Comparison of ENCODE assay signal across 21 cellular contexts in the genomic region with DNA sequence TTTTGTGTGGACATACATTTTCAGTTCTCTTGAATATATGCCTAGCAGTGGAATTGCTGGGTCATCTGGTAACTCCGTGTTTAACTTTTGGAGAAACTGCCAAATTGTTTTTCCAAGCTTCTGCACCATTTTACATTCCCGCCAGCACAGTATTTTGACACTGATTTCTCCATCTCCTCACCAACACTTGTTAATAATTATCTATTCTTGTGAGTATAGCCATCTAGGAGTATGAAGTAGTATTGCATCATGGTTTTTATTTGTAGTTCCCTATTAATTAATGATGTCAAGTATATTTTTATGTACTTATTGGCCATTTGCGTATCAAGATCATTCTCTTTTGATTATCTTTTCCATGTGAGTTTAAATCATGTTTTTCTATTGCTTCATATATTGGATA. TPM values are rescaled to one million over a fixed set of nuclear protein-coding genes. Genes with fewer than 3 reads are reported as not detected.
DNase-seq lines count a peak whose midpoint lies in the region; ATAC-seq, FAIRE-seq and TF ChIP-seq lines count a peak whose summit lies in the region.
"Had no signal": no experiment of that assay in that cellular context is flagged by ENCODE, and none has a peak within 500 bp of the region (broad histone marks: within the 10 kb centered on the region; RNA-seq: fewer than 3 reads in every experiment).

No MANE protein-coding gene starts in this region.

- H3K27ac ChIP-seq in IMR-90 (ENCODE audit: insufficient read depth, low read length) (no peak overlapping the region), K562 (ENCODE audit: extremely low read depth, low read depth, low read length) (no peak overlapping the region), liver (ENCODE audit: low read depth in 1 of 2, low read length in 2 of 2) (no peak overlapping the region)
- H3K27ac ChIP-seq: GM23248 had no signal

- no peaks in the 10 kb centered on the region for H3K36me3 ChIP-seq in IMR-90 (ENCODE audit: control insufficient read depth, insufficient read depth, low read length)
- H3K36me3 ChIP-seq in K562 (ENCODE audit: control insufficient read depth, insufficient read depth, low read length), result peaks cover 18% of the 10 kb centered on the region; the same call in 1 of the 3 replicates
- no peaks in the 10 kb centered on the region for H3K36me3 ChIP-seq in liver (ENCODE audit: control insufficient read depth in 4 of 4, insufficient read depth in 3 of 4, low read depth in 1 of 4, low read length in 3 of 4)

- no peak overlapping the region for H4K91ac ChIP-seq in IMR-90 (ENCODE audit: insufficient read depth, low read depth, low read length)

- no peaks in the 10 kb centered on the region for H3K9me3 ChIP-seq in IMR-90 (ENCODE audit: control insufficient read depth, insufficient read depth, low read length)
- H3K9me3 ChIP-seq in K562 (replicated peaks; ENCODE audit: control insufficient read depth, insufficient read depth, low read depth, low read length), result no peaks in the 10 kb centered on the region
- no peaks in the 10 kb centered on the region for H3K9me3 ChIP-seq in liver (ENCODE audit: control insufficient read depth in 4 of 4, low read length in 3 of 4)

- POLR2A ChIA-PET in IMR-90 (lab: Charles Lee; ENCODE audit: unreplicated experiment), result no interaction called here
- POLR2A ChIA-PET in K562 (lab: Yijun Ruan, JAX), result interaction anchor here (1.6 kb wide), 1 partner anchor 8 kb away, joined by 4 read pairs; no protein-coding TSS in a partner anchor

- TF ChIP-seq POLR2A in IMR-90 (IDR thresholded peaks at IDR 0.05; ENCODE audit: low read depth, low read length) (no peak), K562 (conservative IDR thresholded peaks at IDR 0.05) (no peak)

- H4K8ac ChIP-seq in IMR-90 (ENCODE audit: low read depth in 2 of 2, low read length in 2 of 2), result no peak overlapping the region

- peaks cover 3 to 19% of the 10 kb centered on the region in 2 experiments; a peak in 3 of 4 replicates for H3K79me1 ChIP-seq in IMR-90 (ENCODE audit: low read depth in 1 of 2, low read length in 2 of 2)

- in situ Hi-C loops in IMR-90 (cut with MboI; ENCODE audit: low sequenced_read_pairs) (no loop called here), K562 (cut with MboI) (no loop called here)

- no peak overlapping the region for H3K23ac ChIP-seq in IMR-90 (ENCODE audit: low read depth, low read length)

- no peak overlapping the region for H2AFZ ChIP-seq in IMR-90 (replicated peaks; ENCODE audit: low read length, poor library complexity)
- H2AFZ ChIP-seq in K562 (ENCODE audit: low read depth, low read length), result no peak overlapping the region
- H2AFZ ChIP-seq: GM23248 had no signal

- DNase-seq in IMR-90 (no peak), K562 (ENCODE audit: extremely low read depth in 1 of 4, low spot score in 3 of 4) (no peak), UCSD-AML1 (lab: John Stamatoyannopoulos, UW; ENCODE audit: unreplicated experiment) (no peak), NCI-H2107 (lab: John Stamatoyannopoulos, UW) (no peak)
- DNase-seq: 8988T; C1 segment of cervical spinal cord; Calu3; CD4-positive, alpha-beta memory T cell; COR-L47; DMS53; DMS79 treated with DMSO at 0.1 percent for 48 hours; GF-D8; GM23248; H7; HCEC 1CT had no signal

- no peak overlapping the region for H2AK9ac ChIP-seq in IMR-90 (replicated peaks; ENCODE audit: low read depth, low read length, poor library complexity)

- no peak overlapping the region for H3K4ac ChIP-seq in IMR-90 (ENCODE audit: low read depth, low read length)

- H3K27me3 ChIP-seq in IMR-90 (ENCODE audit: control insufficient read depth, insufficient read depth, low read length), result no peaks in the 10 kb centered on the region
- no peaks in the 10 kb centered on the region for H3K27me3 ChIP-seq in K562 (ENCODE audit: control insufficient read depth in 2 of 2, insufficient read depth in 2 of 2, low read length in 2 of 2)
- H3K27me3 ChIP-seq in liver (ENCODE audit: control insufficient read depth in 4 of 4, insufficient read depth in 4 of 4, low read length in 3 of 4), result no peaks in the 10 kb centered on the region

- TF ChIP-seq EP300 in K562 (IDR thresholded peaks at IDR 0.05; ENCODE audit: low read length), result no peak

- no peak overlapping the region for H3K56ac ChIP-seq in IMR-90 (ENCODE audit: extremely low read depth, insufficient read depth, low read length)

- H3K9me1 ChIP-seq in IMR-90 (ENCODE audit: insufficient read depth, low read length) (no peaks in the 10 kb centered on the region), K562 (ENCODE audit: control insufficient read depth, insufficient read depth, low read length) (no peaks in the 10 kb centered on the region)

- dilution Hi-C loops in IMR-90 (cut with HindIII; ENCODE audit: low sequenced_read_pairs, unreplicated experiment), result no loop called here

- no peaks in the 10 kb centered on the region for H3K4me1 ChIP-seq in IMR-90 (ENCODE audit: control insufficient read depth, insufficient read depth, low read length)
- no peaks in the 10 kb centered on the region for H3K4me1 ChIP-seq in K562 (replicated peaks in 1 of 2; ENCODE audit: control insufficient read depth in 2 of 2, insufficient read depth in 2 of 2, low read length in 2 of 2)
- no peaks in the 10 kb centered on the region for H3K4me1 ChIP-seq in liver (ENCODE audit: control insufficient read depth in 4 of 4, insufficient read depth in 4 of 4, low read length in 3 of 4)

- H3K4me3 ChIP-seq in IMR-90 (ENCODE audit: insufficient read depth, low read depth, low read length) (no peak overlapping the region), K562 (no peak overlapping the region), liver (ENCODE audit: low read depth in 1 of 3, low read length in 3 of 3) (no peak overlapping the region)
- H3K4me3 ChIP-seq: GM23248 had no signal

- H2AK5ac ChIP-seq in IMR-90 (ENCODE audit: low read depth, low read length), result no peak overlapping the region

- H3K4me2 ChIP-seq in IMR-90 (ENCODE audit: low read depth, low read length) (no peak overlapping the region), K562 (ENCODE audit: insufficient read depth, low read length) (no peak overlapping the region)

- no peak overlapping the region for H2BK15ac ChIP-seq in IMR-90 (ENCODE audit: low read depth, low read length)

- no CpG with 5 or more reads among the region's 3 CpGs for WGBS in IMR-90 (ENCODE audit: extremely low coverage in 2 of 2, insufficient read length in 1 of 2), 2 experiments
- WGBS in K562 (ENCODE audit: insufficient coverage, low coverage, missing lambda C conversion rate), result 84% methylated on average over 3 of the region's 3 CpGs
- 39% methylated on average over 3 of the region's 3 CpGs for WGBS in liver

- no peak overlapping the region for H2BK120ac ChIP-seq in IMR-90 (ENCODE audit: low read depth, low read length)

- no peak overlapping the region for H3K14ac ChIP-seq in IMR-90 (replicated peaks; ENCODE audit: low read depth, low read length)

- CTCF ChIA-PET in IMR-90 (lab: Yijun Ruan, JAX) (no interaction called here), K562 (lab: Yijun Ruan, JAX; ENCODE audit: low intra/inter-chr PET ratio) (no interaction called here)

- no peaks in the 10 kb centered on the region for H3K79me2 ChIP-seq in K562 (ENCODE audit: control insufficient read depth, insufficient read depth, low read length)

- H2BK20ac ChIP-seq in IMR-90 (ENCODE audit: low read depth, low read length), result no peak overlapping the region

- H3K9ac ChIP-seq in IMR-90 (ENCODE audit: low read depth, low read length), result no peak overlapping the region
- H3K9ac ChIP-seq in K562 (ENCODE audit: insufficient read depth in 1 of 2, low read depth in 2 of 2, low read length in 2 of 2), result no peak overlapping the region
- H3K9ac ChIP-seq in liver (ENCODE audit: low read depth in 1 of 2, low read length in 2 of 2), result no peak overlapping the region
- H3K9ac ChIP-seq: GM23248 had no signal

- no peak overlapping the region for H2BK5ac ChIP-seq in IMR-90 (ENCODE audit: low read depth, low read length, poor library complexity, severe bottlenecking)

- H3K18ac ChIP-seq in IMR-90 (ENCODE audit: low read depth, low read length), result no peak overlapping the region

- ATAC-seq in IMR-90 (ENCODE audit: low read depth), result no peak
- ATAC-seq in K562, result no peak
- ATAC-seq in HG03175 (IDR thresholded peaks at IDR 0.05; ENCODE audit: unreplicated experiment), result no peak
- ATAC-seq in HG03460 (IDR thresholded peaks at IDR 0.05; ENCODE audit: unreplicated experiment), result no peak

- H4K20me1 ChIP-seq in IMR-90 (ENCODE audit: insufficient read depth, low read length) (no peaks in the 10 kb centered on the region), K562 (replicated peaks; ENCODE audit: control insufficient read depth, insufficient read depth, low read length) (no peaks in the 10 kb centered on the region)

- TF ChIP-seq RAD21 in IMR-90 (IDR thresholded peaks at IDR 0.05; ENCODE audit: low read length), result no peak
- TF ChIP-seq RAD21 in K562 (CRISPR knock-in tag; conservative IDR thresholded peaks at IDR 0.05 in 1 of 2, IDR thresholded peaks at IDR 0.05 in 1 of 2), result no peak
- peak; percentile 4 to 27 for TF ChIP-seq RAD21 in liver (IDR thresholded peaks at IDR 0.05)

- TF ChIP-seq CTCF in IMR-90 (conservative IDR thresholded peaks at IDR 0.05; ENCODE audit: low read depth, low read length), result no peak
- no peak for TF ChIP-seq CTCF in K562 (IDR thresholded peaks at IDR 0.05 in 2 of 3, conservative IDR thresholded peaks at IDR 0.05 in 1 of 3; ENCODE audit: insufficient read depth in 2 of 3, low read depth in 1 of 3, low read length in 3 of 3)
- no peak for TF ChIP-seq CTCF in liver (IDR thresholded peaks at IDR 0.05; ENCODE audit: low read depth, low read length, missing input control)

- no TSS peak for BruUV-seq in IMR-90 (replicated peaks; lab: Mats Ljungman, UMichigan)
- BruUV-seq in K562 (replicated peaks; lab: Mats Ljungman, UMichigan), result no TSS peak

- no peak overlapping the region for H4K5ac ChIP-seq in IMR-90 (ENCODE audit: low read depth, low read length)

- intact Hi-C loops in IMR-90 (cut with micrococcal nuclease), result no loop called here
- intact Hi-C loops in K562 (cut with micrococcal nuclease), result no loop called here

- FAIRE-seq in K562 (lab: Jason Lieb, UNC), result no peak
- FAIRE-seq: GM12892, H1 had no signal

RNA-seq across cellular contexts. Expression of gene AOX1, which starts 17.9 kb away (rescaled TPM):
- 57.2 and 59.9 TPM in 2 replicates for total RNA-seq in IMR-90 (2012; rRNA removed)
- polyA plus RNA-seq in IMR-90 (2012; rRNA removed), result 18.7 and 21.7 TPM in 2 replicates
- 6.1 and 8.5 TPM in 2 replicates for polyA plus RNA-seq in IMR-90 (2012; cell fraction: cytosol; rRNA removed)
- 1.6 and 13.0 TPM in 2 replicates for polyA plus RNA-seq in IMR-90 (2012; cell fraction: nucleus; rRNA removed; ENCODE audit: low replicate concordance)
- total RNA-seq in K562 (2011; cell fraction: chromatin; rRNA removed; ENCODE audit: low replicate concordance), result not detected in 2 replicates
- 0.92 TPM in 1 of 2 replicates, not detected in the other for total RNA-seq in K562 (2011; cell fraction: nucleolus; rRNA removed)
- not detected in 2 replicates for total RNA-seq in K562 (2011; cell fraction: nucleoplasm; rRNA removed)
- 0.16 TPM in 1 of 2 replicates, not detected in the other for total RNA-seq in K562 (2014; rRNA removed)
- total RNA-seq in K562 (2014; rRNA removed; fragmentation: Illumina TruSeq; extraction: Trizol), result not detected in 2 replicates
- not detected in 2 replicates for total RNA-seq in K562 (2015; rRNA removed; fragmentation: Illumina TruSeq; extraction: Trizol)
- 0.55 and 0.69 TPM in 2 replicates for total RNA-seq in K562 (2021)
- 0.10 and 0.20 TPM in 2 replicates for polyA plus RNA-seq in K562 (2011; rRNA removed)
- polyA plus RNA-seq in K562 (2011; cell fraction: cytosol; rRNA removed), result 0.06 and 0.55 TPM in 2 replicates
- polyA plus RNA-seq in K562 (2011; cell fraction: nucleus; rRNA removed), result 0.23 and 0.37 TPM in 2 replicates
- 0.05 TPM in 1 of 2 replicates, not detected in the other for polyA plus RNA-seq in K562 (2012)
- polyA plus RNA-seq in K562 (2014; fragmentation: Illumina TruSeq; extraction: Trizol), result not detected in 2 replicates
- polyA plus RNA-seq in K562 (2014; fragmentation: Nextera tagmentation; extraction: Ambion mirVana), result under 1 TPM in 1 of 2 experiments, not detected in 1; 0.20 TPM
- polyA plus RNA-seq in K562 (2014; rRNA removed), result not detected in 2 replicates
- 0.04 and 0.63 TPM in 2 replicates for polyA minus RNA-seq in K562 (2011; rRNA and poly(A)+ RNA removed)
- polyA minus RNA-seq in K562 (2011; cell fraction: cytosol; rRNA and poly(A)+ RNA removed), result 0.73 TPM in 1 of 2 replicates, not detected in the other
- polyA minus RNA-seq in K562 (2011; cell fraction: nucleus; rRNA and poly(A)+ RNA removed), result 0.11 and 0.13 TPM in 2 replicates
- total RNA-seq in liver, result 1,000 to 10,000 TPM in 1 of 2 donors, 1 to 10 TPM in 1; 9.9 to 1,131 TPM
- 100 to 1,000 TPM; 245 to 727 TPM for polyA plus RNA-seq in liver
- total RNA-seq: CD4-positive, alpha-beta memory T cell; G401 had no signal
- polyA plus RNA-seq: CD4-positive, alpha-beta memory T cell had no signal

RNA-seq across cellular contexts. Expression of gene SGO2, which starts 41.9 kb away (rescaled TPM):
- 6.3 and 16.9 TPM in 2 replicates for total RNA-seq in IMR-90 (2012; rRNA removed)
- polyA plus RNA-seq in IMR-90 (2012; rRNA removed), result 4.7 and 5.4 TPM in 2 replicates
- 0.20 and 0.66 TPM in 2 replicates for polyA plus RNA-seq in IMR-90 (2012; cell fraction: cytosol; rRNA removed)
- polyA plus RNA-seq in IMR-90 (2012; cell fraction: nucleus; rRNA removed; ENCODE audit: low replicate concordance), result 0.16 and 1.2 TPM in 2 replicates
- 18.0 and 69.2 TPM in 2 replicates for total RNA-seq in K562 (2011; cell fraction: chromatin; rRNA removed; ENCODE audit: low replicate concordance)
- 7.3 and 13.6 TPM in 2 replicates for total RNA-seq in K562 (2011; cell fraction: nucleolus; rRNA removed)
- total RNA-seq in K562 (2011; cell fraction: nucleoplasm; rRNA removed), result 30.3 and 46.7 TPM in 2 replicates
- total RNA-seq in K562 (2014; rRNA removed), result 13.7 and 14.5 TPM in 2 replicates
- 16.6 and 20.0 TPM in 2 replicates for total RNA-seq in K562 (2014; rRNA removed; fragmentation: Illumina TruSeq; extraction: Trizol)
- 15.6 and 16.3 TPM in 2 replicates for total RNA-seq in K562 (2015; rRNA removed; fragmentation: Illumina TruSeq; extraction: Trizol)
- total RNA-seq in K562 (2021), result 17.1 and 17.3 TPM in 2 replicates
- polyA plus RNA-seq in K562 (2011; rRNA removed), result 17.6 and 24.9 TPM in 2 replicates
- 1.2 and 3.1 TPM in 2 replicates for polyA plus RNA-seq in K562 (2011; cell fraction: cytosol; rRNA removed)
- 7.8 and 10.8 TPM in 2 replicates for polyA plus RNA-seq in K562 (2011; cell fraction: nucleus; rRNA removed)
- polyA plus RNA-seq in K562 (2012), result 12.6 and 13.1 TPM in 2 replicates
- polyA plus RNA-seq in K562 (2014; fragmentation: Illumina TruSeq; extraction: Trizol), result 20.0 and 25.9 TPM in 2 replicates
- polyA plus RNA-seq in K562 (2014; fragmentation: Nextera tagmentation; extraction: Ambion mirVana), result 10 to 100 TPM; 15.0 to 18.4 TPM
- polyA plus RNA-seq in K562 (2014; rRNA removed), result 14.6 and 16.3 TPM in 2 replicates
- 33.6 and 40.4 TPM in 2 replicates for polyA minus RNA-seq in K562 (2011; rRNA and poly(A)+ RNA removed)
- polyA minus RNA-seq in K562 (2011; cell fraction: cytosol; rRNA and poly(A)+ RNA removed), result 7.1 and 10.0 TPM in 2 replicates
- 29.9 and 41.8 TPM in 2 replicates for polyA minus RNA-seq in K562 (2011; cell fraction: nucleus; rRNA and poly(A)+ RNA removed)
- 10 to 100 TPM in 1 of 2 donors, under 1 TPM in 1; 0.67 to 14.9 TPM for total RNA-seq in liver
- polyA plus RNA-seq in liver, result under 1 TPM; 0.58 to 0.88 TPM

RNA-seq across cellular contexts. Expression of gene KCTD18, which starts 58.1 kb away (rescaled TPM):
- total RNA-seq in IMR-90 (2012; rRNA removed), result 10.4 and 12.8 TPM in 2 replicates
- 6.7 and 7.1 TPM in 2 replicates for polyA plus RNA-seq in IMR-90 (2012; rRNA removed)
- 3.7 and 4.3 TPM in 2 replicates for polyA plus RNA-seq in IMR-90 (2012; cell fraction: cytosol; rRNA removed)
- 5.6 and 8.1 TPM in 2 replicates for polyA plus RNA-seq in IMR-90 (2012; cell fraction: nucleus; rRNA removed; ENCODE audit: low replicate concordance)
- 2.0 and 4.0 TPM in 2 replicates for total RNA-seq in K562 (2011; cell fraction: chromatin; rRNA removed; ENCODE audit: low replicate concordance)
- 1.3 and 1.6 TPM in 2 replicates for total RNA-seq in K562 (2011; cell fraction: nucleolus; rRNA removed)
- 2.7 and 3.4 TPM in 2 replicates for total RNA-seq in K562 (2011; cell fraction: nucleoplasm; rRNA removed)
- total RNA-seq in K562 (2014; rRNA removed), result 4.2 and 4.3 TPM in 2 replicates
- 4.4 and 4.9 TPM in 2 replicates for total RNA-seq in K562 (2014; rRNA removed; fragmentation: Illumina TruSeq; extraction: Trizol)
- total RNA-seq in K562 (2015; rRNA removed; fragmentation: Illumina TruSeq; extraction: Trizol), result 4.6 and 5.4 TPM in 2 replicates
- total RNA-seq in K562 (2021), result 3.0 and 3.8 TPM in 2 replicates
- polyA plus RNA-seq in K562 (2011; rRNA removed), result 2.6 and 3.2 TPM in 2 replicates
- 1.6 and 1.8 TPM in 2 replicates for polyA plus RNA-seq in K562 (2011; cell fraction: cytosol; rRNA removed)
- polyA plus RNA-seq in K562 (2011; cell fraction: nucleus; rRNA removed), result 3.1 and 3.4 TPM in 2 replicates
- polyA plus RNA-seq in K562 (2012), result 3.2 and 5.6 TPM in 2 replicates
- polyA plus RNA-seq in K562 (2014; fragmentation: Illumina TruSeq; extraction: Trizol), result 3.6 and 3.8 TPM in 2 replicates
- under 1 TPM; 0.39 to 0.43 TPM for polyA plus RNA-seq in K562 (2014; fragmentation: Nextera tagmentation; extraction: Ambion mirVana)
- polyA plus RNA-seq in K562 (2014; rRNA removed), result 3.3 and 3.8 TPM in 2 replicates
- 1.8 and 3.5 TPM in 2 replicates for polyA minus RNA-seq in K562 (2011; rRNA and poly(A)+ RNA removed)
- polyA minus RNA-seq in K562 (2011; cell fraction: cytosol; rRNA and poly(A)+ RNA removed), result 1.3 and 4.6 TPM in 2 replicates
- polyA minus RNA-seq in K562 (2011; cell fraction: nucleus; rRNA and poly(A)+ RNA removed), result 1.6 and 2.6 TPM in 2 replicates
- total RNA-seq in liver, result 1 to 10 TPM; 7.8 to 7.9 TPM
- polyA plus RNA-seq in liver, result 1 to 10 TPM; 4.4 to 5.2 TPM

Comparison
In these comparisons a context has a peak if more than half of its experiments do, and no peak if none do; other contexts are left out.
1. RNA of gene AOX1, which starts 17.9 kb away (total RNA-seq): 9.9 to 1,131 TPM in liver and 57.2 to 59.9 TPM in IMR-90; 0.16 to 0.92 TPM in K562; every median in the first group is over 4 times any median in the second.